32 cellular contexts compared by ENCODE assay signal in the genomic region with DNA sequence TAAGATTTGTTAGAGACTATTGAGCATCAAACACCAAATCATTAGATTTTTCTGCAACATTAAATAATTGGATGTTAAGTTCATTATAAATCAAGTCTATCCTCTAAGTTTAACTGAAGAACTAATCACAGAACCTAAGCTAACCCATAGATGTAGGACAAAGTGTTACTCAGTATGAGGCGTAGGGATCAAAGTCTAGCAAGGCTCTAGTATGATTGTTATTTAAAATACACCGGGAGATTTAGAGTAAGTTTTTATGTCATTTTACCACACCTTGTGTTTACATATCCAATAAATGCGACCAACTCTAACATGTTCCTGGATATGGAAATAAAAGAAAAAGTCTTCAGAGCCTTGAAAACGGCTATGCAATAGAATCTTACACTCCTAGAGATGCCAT. TPM values are rescaled to one million over a fixed set of nuclear protein-coding genes. Genes with fewer than 3 reads are reported as not detected.
"Had no signal": no experiment of that assay in that cellular context is flagged by ENCODE, and none has a peak within 500 bp of the region (broad histone marks: within the 10 kb centered on the region; RNA-seq: fewer than 3 reads in every experiment).

No MANE protein-coding gene starts in this region.

- ATAC-seq: activated CD8-positive, alpha-beta T cell treated with anti-CD3 and anti-CD28 coated beads for 36 hours; activated naive CD8-positive, alpha-beta T cell treated with anti-CD3 and anti-CD28 coated beads, Interleukin-2, amount 50 U/mL, for 24 hours; activated T-cell treated with anti-CD3 and anti-CD28 coated beads, Interleukin-2, amount 50 U/mL, for 4 hours; activated T-cell treated with anti-CD3 and anti-CD28 coated beads, Interleukin-2, amount 50 U/mL, for 72 hours; activated T-helper 17 cell treated with anti-CD3 and anti-CD28 coated beads, Interleukin-2, amount 50 U/mL, for 72 hours had no signal

- H3K27ac ChIP-seq: ascending aorta, cardiac muscle cell, VCaP had no signal

- H3K4me3 ChIP-seq: ascending aorta, cardiac muscle cell had no signal

- DNase-seq: activated B cell treated with CpG ODN at 0.5 μM for 24 hours; activated CD4-positive, alpha-beta memory T cell treated with anti-CD3 and anti-CD28 coated beads for 36 hours; activated CD4-positive, alpha-beta T cell treated with anti-CD3 and anti-CD28 coated beads for 4 hours; activated CD4-positive, alpha-beta T cell treated with anti-CD3 and anti-CD28 coated beads, Interleukin-2, amount 10 ng/mL, durations not matched to agents 24 days and 14 days; activated CD4-positive, alpha-beta T cell treated with anti-CD3 and anti-CD28 coated beads, Interleukin-2, amount 50 U/mL, for 1 hour; activated CD4-positive, alpha-beta T cell treated with anti-CD3 and anti-CD28 coated beads, Interleukin-2, amount 50 U/mL, for 4 hours; activated CD4-positive, CD25-positive, alpha-beta regulatory T cell treated with anti-CD3 and anti-CD28 coated beads, Interleukin-2, amount 50 U/mL, for 72 hours; activated CD8-positive, alpha-beta memory T cell treated with anti-CD3 and anti-CD28 coated beads, Interleukin-2, amount 50 U/mL, for 4 hours; activated CD8-positive, alpha-beta T cell treated with anti-CD3 and anti-CD28 coated beads for 36 hours; activated effector memory CD4-positive, alpha-beta T cell treated with anti-CD3 and anti-CD28 coated beads, Interleukin-2, amount 50 U/mL, for 16 hours; activated naive CD4-positive, alpha-beta T cell treated with anti-CD3 and anti-CD28 coated beads, Interleukin-2, amount 10 ng/mL, durations not matched to agents 7 days and 5 days; activated naive CD4-positive, alpha-beta T cell treated with Interleukin-2 at 50 U/mL for 16 hours; activated naive CD8-positive, alpha-beta T cell treated with anti-CD3 and anti-CD28 coated beads, Interleukin-2, amount 10 ng/mL, durations not matched to agents 7 days and 5 days; activated naive CD8-positive, alpha-beta T cell treated with anti-CD3 and anti-CD28 coated beads, Interleukin-2, amount 50 U/mL, for 24 hours; activated T-cell treated with anti-CD3 and anti-CD28 coated beads for 4 hours; activated T-cell treated with anti-CD3 and anti-CD28 coated beads, Interleukin-2, amount 50 U/mL, for 1 hour; activated T-cell treated with anti-CD3 and anti-CD28 coated beads, Interleukin-2, amount 50 U/mL, for 4 hours; activated T-cell treated with anti-CD3 and anti-CD28 coated beads, Interleukin-2, amount 50 U/mL, for 72 hours; amygdala; anterior cingulate cortex; caudate nucleus; SW 1271; T-helper 1 cell; T-helper 2 cell; T-helper 9 cell had no signal

- H3K27me3 ChIP-seq: ascending aorta, cardiac muscle cell had no signal

- H3K4me1 ChIP-seq: ascending aorta had no signal

- H3K36me3 ChIP-seq: ascending aorta, cardiac muscle cell had no signal

- H3K9me3 ChIP-seq: ascending aorta had no signal

RNA-seq across cellular contexts. Expression of a gene that starts 2.6 kb away (rescaled TPM):
- total RNA-seq: activated B cell treated with CpG ODN at 0.5 μM for 24 hours; activated CD4-positive, alpha-beta T cell treated with anti-CD3 and anti-CD28 coated beads, Interleukin-2, amount 10 ng/mL, durations not matched to agents 24 days and 14 days; activated CD8-positive, alpha-beta T cell treated with anti-CD3 and anti-CD28 coated beads for 36 hours; activated naive CD8-positive, alpha-beta T cell treated with anti-CD3 and anti-CD28 coated beads, Interleukin-2, amount 10 ng/mL, durations not matched to agents 7 days and 5 days; activated T-cell treated with anti-CD3 and anti-CD28 coated beads, Interleukin-2, amount 50 U/mL, for 4 hours; activated T-helper 1 cell treated with anti-CD3 and anti-CD28 coated beads, Interleukin-12 subunit alpha, Interleukin-12 subunit beta, Interleukin-2, Interleukin-4 antibody, amounts not matched to agents 30 ng/mL and 10 ng/mL and 1 ng/mL, durations not matched to agents 14 hours and 24 hours and 36 hours; activated T-helper 17 cell treated with anti-CD3 and anti-CD28 coated beads, Interleukin-2, amount 50 U/mL, for 72 hours; ascending aorta; bronchial epithelial cell; cardiac muscle cell had no signal
- polyA plus RNA-seq: adipose tissue, cardiac muscle cell had no signal

RNA-seq across cellular contexts. Expression of a gene that starts 57.7 kb away (rescaled TPM):
- total RNA-seq: activated B cell treated with CpG ODN at 0.5 μM for 24 hours had no signal
